In genomic region chr11:133904818-133905515, GRCh38 we compare ENCODE assay signal across 22 cellular contexts. TPM values are rescaled to one million over a fixed set of nuclear protein-coding genes. Genes with fewer than 3 reads are reported as not detected.
"Had no signal": no experiment of that assay in that cellular context is flagged by ENCODE, and none has a peak within 500 bp of the region (broad histone marks: within the 10 kb centered on the region; RNA-seq: fewer than 3 reads in every experiment).

No MANE protein-coding gene starts in this region.

- ATAC-seq: activated naive CD8-positive, alpha-beta T cell treated with anti-CD3 and anti-CD28 coated beads, Interleukin-2, amount 50 U/mL, for 24 hours had no signal

- DNase-seq: activated CD4-positive, alpha-beta memory T cell treated with anti-CD3 and anti-CD28 coated beads, Interleukin-2, amount 10 ng/mL, durations not matched to agents 7 days and 5 days; activated CD4-positive, alpha-beta T cell treated with anti-CD3 and anti-CD28 coated beads for 4 hours; activated naive CD8-positive, alpha-beta T cell treated with anti-CD3 and anti-CD28 coated beads, Interleukin-2, amount 50 U/mL, for 24 hours; brain microvascular endothelial cell; central memory CD4-positive, alpha-beta T cell; cortex of kidney; erythroblast; foreskin melanocyte; hypothalamus; midbrain; occipital lobe; retina; stomach; WERI-Rb-1 had no signal

- H3K9me3 ChIP-seq: stomach had no signal

- H3K4me1 ChIP-seq: stomach had no signal

- H3K27me3 Mint-ChIP-seq: activated CD4-positive, alpha-beta memory T cell treated with anti-CD3 and anti-CD28 coated beads, Interleukin-2, amount 10 ng/mL, durations not matched to agents 7 days and 5 days; activated naive CD8-positive, alpha-beta T cell treated with anti-CD3 and anti-CD28 coated beads, Interleukin-2, amount 50 U/mL, for 24 hours; activated T-cell treated with anti-CD3 and anti-CD28 coated beads, Interleukin-2, amount 50 U/mL, for 24 hours; type B pancreatic cell had no signal

- H3K36me3 ChIP-seq: brain microvascular endothelial cell had no signal

- H3K27ac ChIP-seq: brain microvascular endothelial cell, stomach, WERI-Rb-1 had no signal

- H3K4me3 ChIP-seq: lung, stomach had no signal

- H3K9me3 Mint-ChIP-seq: activated CD4-positive, alpha-beta memory T cell treated with anti-CD3 and anti-CD28 coated beads, Interleukin-2, amount 10 ng/mL, durations not matched to agents 7 days and 5 days; activated naive CD8-positive, alpha-beta T cell treated with anti-CD3 and anti-CD28 coated beads, Interleukin-2, amount 50 U/mL, for 24 hours; activated T-cell treated with anti-CD3 and anti-CD28 coated beads, Interleukin-2, amount 50 U/mL, for 24 hours; type B pancreatic cell had no signal

- H3K36me3 Mint-ChIP-seq: type B pancreatic cell had no signal

- H3K4me1 Mint-ChIP-seq: activated CD4-positive, alpha-beta memory T cell treated with anti-CD3 and anti-CD28 coated beads, Interleukin-2, amount 10 ng/mL, durations not matched to agents 7 days and 5 days; activated naive CD8-positive, alpha-beta T cell treated with anti-CD3 and anti-CD28 coated beads, Interleukin-2, amount 50 U/mL, for 24 hours had no signal

- H3K27me3 ChIP-seq: brain microvascular endothelial cell, stomach had no signal

- H3K27ac Mint-ChIP-seq: activated CD4-positive, alpha-beta memory T cell treated with anti-CD3 and anti-CD28 coated beads, Interleukin-2, amount 10 ng/mL, durations not matched to agents 7 days and 5 days; activated naive CD8-positive, alpha-beta T cell treated with anti-CD3 and anti-CD28 coated beads, Interleukin-2, amount 50 U/mL, for 24 hours; activated T-cell treated with anti-CD3 and anti-CD28 coated beads, Interleukin-2, amount 50 U/mL, for 24 hours; type B pancreatic cell had no signal

- H3K4me3 Mint-ChIP-seq: activated CD4-positive, alpha-beta memory T cell treated with anti-CD3 and anti-CD28 coated beads, Interleukin-2, amount 10 ng/mL, durations not matched to agents 7 days and 5 days; activated naive CD8-positive, alpha-beta T cell treated with anti-CD3 and anti-CD28 coated beads, Interleukin-2, amount 50 U/mL, for 24 hours; activated T-cell treated with anti-CD3 and anti-CD28 coated beads, Interleukin-2, amount 50 U/mL, for 24 hours; type B pancreatic cell had no signal

RNA-seq across cellular contexts. Expression of gene SPATA19, which starts 59.7 kb away (rescaled TPM):
- total RNA-seq: activated CD4-positive, alpha-beta memory T cell treated with anti-CD3 and anti-CD28 coated beads, Interleukin-2, amount 10 ng/mL, durations not matched to agents 7 days and 5 days; lung; occipital lobe; SK-MEL-5; skeletal muscle tissue; stomach; T-helper 2 cell treated with Interferon-gamma antibody and Interleukin-4, amounts not matched to agents 100 ng/mL and 5 ng/mL, for 36 hours; temporal lobe had no signal
- polyA plus RNA-seq: lung, neural cell had no signal
